ENCODE assay signal across 14 cellular contexts in genomic region chr12:6285532-6286306, GRCh38. TPM values are rescaled to one million over a fixed set of nuclear protein-coding genes. Genes with fewer than 3 reads are reported as not detected.
DNase-seq lines count a peak whose midpoint lies in the region; ATAC-seq, FAIRE-seq and TF ChIP-seq lines count a peak whose summit lies in the region.
"Had no signal": no experiment of that assay in that cellular context is flagged by ENCODE, and none has a peak within 500 bp of the region (broad histone marks: within the 10 kb centered on the region; RNA-seq: fewer than 3 reads in every experiment).

No MANE protein-coding gene starts in this region.

- ATAC-seq in foreskin keratinocyte, result peak; percentile 30
- no peak for ATAC-seq in GM21737 (IDR thresholded peaks at IDR 0.05; ENCODE audit: unreplicated experiment)

- TF ChIP-seq CTCF in KMS-11 (conservative IDR thresholded peaks at IDR 0.05; ENCODE audit: low read depth, low read length) (no peak), astrocyte (IDR thresholded peaks at IDR 0.05; ENCODE audit: insufficient read depth, low read depth, low read length) (no peak), foreskin keratinocyte (conservative IDR thresholded peaks at IDR 0.05) (no peak), type B pancreatic cell (conservative IDR thresholded peaks at IDR 0.05) (no peak)

- DNase-seq in astrocyte (ENCODE audit: low read depth) (no peak), foreskin keratinocyte (peak; percentile 58 to 74), type B pancreatic cell (ENCODE audit: extremely low spot score, unreplicated experiment) (no peak), H4 (ENCODE audit: low spot score) (no peak), small intestine (no peak)
- DNase-seq: NCI-H1436 treated with DMSO at 0.1 percent for 48 hours had no signal

- H3K4me3 Mint-ChIP-seq in astrocyte (ENCODE audit: unreplicated experiment) (no peak overlapping the region), type B pancreatic cell (no peak overlapping the region)
- H3K4me3 Mint-ChIP-seq: activated naive CD8-positive, alpha-beta T cell treated with anti-CD3 and anti-CD28 coated beads, Interleukin-2, amount 50 U/mL, for 24 hours; stimulated activated effector memory CD8-positive, alpha-beta T cell treated with anti-CD3 and anti-CD28 coated beads, Interleukin-12 subunit alpha, Interleukin-12 subunit beta, amount 100 ng/mL, for 72 hours; T-cell had no signal

- H4K20me1 ChIP-seq in KMS-11 (ENCODE audit: insufficient read depth) (no peaks in the 10 kb centered on the region), astrocyte (ENCODE audit: insufficient read depth, low read length) (no peaks in the 10 kb centered on the region)

- H3K27ac ChIP-seq in KMS-11 (no peak overlapping the region), astrocyte (ENCODE audit: low read depth, low read length) (peak overlapping the region; percentile 63), foreskin keratinocyte (peak overlapping the region; percentile 77), small intestine (ENCODE audit: low read depth in 1 of 2, low read length in 1 of 2) (no peak overlapping the region)

- no peak overlapping the region; the same call in 1 of the 2 replicates for H3K4me2 ChIP-seq in KMS-11
- peak overlapping the region; percentile 41 for H3K4me2 ChIP-seq in astrocyte (ENCODE audit: low read length)

- H3K79me2 ChIP-seq in KMS-11 (ENCODE audit: insufficient read depth, low read depth), result no peaks in the 10 kb centered on the region
- H3K79me2 ChIP-seq in astrocyte (ENCODE audit: insufficient read depth, low read length), result no peaks in the 10 kb centered on the region

- H2AFZ ChIP-seq in KMS-11 (ENCODE audit: low read depth) (peak overlapping the region; percentile 28; the same call in 1 of the 2 replicates), astrocyte (ENCODE audit: low read depth, low read length) (no peak overlapping the region)

- H3K9me3 ChIP-seq in astrocyte (ENCODE audit: insufficient read depth, low read depth, low read length), result no peaks in the 10 kb centered on the region
- no peaks in the 10 kb centered on the region for H3K9me3 ChIP-seq in small intestine (ENCODE audit: control insufficient read depth, low read depth)

- H3K27me3 ChIP-seq in KMS-11 (ENCODE audit: insufficient read depth, low read depth) (no peaks in the 10 kb centered on the region), astrocyte (ENCODE audit: insufficient read depth, low read length) (no peaks in the 10 kb centered on the region), foreskin keratinocyte (no peaks in the 10 kb centered on the region), small intestine (ENCODE audit: control insufficient read depth in 2 of 2, insufficient read depth in 2 of 2, low read length in 2 of 2) (no peaks in the 10 kb centered on the region)

- no peaks in the 10 kb centered on the region for H3K27me3 Mint-ChIP-seq in astrocyte (ENCODE audit: low read depth, unreplicated experiment)
- H3K27me3 Mint-ChIP-seq in type B pancreatic cell, result peaks cover 11% of the 10 kb centered on the region

- H3K27ac Mint-ChIP-seq in astrocyte (ENCODE audit: unreplicated experiment) (no peak overlapping the region), type B pancreatic cell (peak overlapping the region; percentile 15)
- H3K27ac Mint-ChIP-seq: activated naive CD8-positive, alpha-beta T cell treated with anti-CD3 and anti-CD28 coated beads, Interleukin-2, amount 50 U/mL, for 24 hours; stimulated activated effector memory CD8-positive, alpha-beta T cell treated with anti-CD3 and anti-CD28 coated beads, Interleukin-12 subunit alpha, Interleukin-12 subunit beta, amount 100 ng/mL, for 72 hours; T-cell had no signal

- H3K36me3 ChIP-seq in KMS-11 (ENCODE audit: insufficient read depth), result no peaks in the 10 kb centered on the region
- no peaks in the 10 kb centered on the region for H3K36me3 ChIP-seq in astrocyte (ENCODE audit: insufficient read depth, low read length)
- H3K36me3 ChIP-seq in small intestine (ENCODE audit: control insufficient read depth in 2 of 2, insufficient read depth in 2 of 2, low read length in 2 of 2), result no peaks in the 10 kb centered on the region

- H3K4me1 Mint-ChIP-seq in astrocyte (ENCODE audit: low read depth, unreplicated experiment) (peaks cover 7% of the 10 kb centered on the region), type B pancreatic cell (ENCODE audit: unreplicated experiment) (peaks cover 4% of the 10 kb centered on the region)
- H3K4me1 Mint-ChIP-seq: stimulated activated effector memory CD8-positive, alpha-beta T cell treated with anti-CD3 and anti-CD28 coated beads, Interleukin-12 subunit alpha, Interleukin-12 subunit beta, amount 100 ng/mL, for 72 hours had no signal

- 59 to 77% (median 63%) methylated on average over 1 of the region's 1 CpG for WGBS in small intestine, 3 donors

- H3K9ac ChIP-seq in KMS-11 (no peak overlapping the region), astrocyte (ENCODE audit: low read length) (peak overlapping the region; percentile 46)

- H3K36me3 Mint-ChIP-seq in astrocyte (ENCODE audit: low read depth, unreplicated experiment) (no peaks in the 10 kb centered on the region), type B pancreatic cell (peaks cover 4% of the 10 kb centered on the region)
- H3K36me3 Mint-ChIP-seq: stimulated activated effector memory CD8-positive, alpha-beta T cell treated with anti-CD3 and anti-CD28 coated beads, Interleukin-12 subunit alpha, Interleukin-12 subunit beta, amount 100 ng/mL, for 72 hours; T-cell had no signal

- FAIRE-seq in astrocyte (lab: Jason Lieb, UNC), result no peak
- FAIRE-seq in small intestine (lab: Jason Lieb, UNC), result no peak

- no peak overlapping the region for H3K4me3 ChIP-seq in KMS-11 (IDR thresholded peaks at IDR 0.05; ENCODE audit: insufficient read depth, low read depth, low read length)
- no peak overlapping the region for H3K4me3 ChIP-seq in astrocyte (ENCODE audit: insufficient read depth, low read depth, low read length)
- no peak overlapping the region for H3K4me3 ChIP-seq in small intestine (ENCODE audit: low read depth in 1 of 2, low read length in 2 of 2)

- H3K9me3 Mint-ChIP-seq in astrocyte (ENCODE audit: unreplicated experiment) (peaks cover 6% of the 10 kb centered on the region), type B pancreatic cell (peaks cover 4% of the 10 kb centered on the region)
- H3K9me3 Mint-ChIP-seq: activated naive CD8-positive, alpha-beta T cell treated with anti-CD3 and anti-CD28 coated beads, Interleukin-2, amount 50 U/mL, for 24 hours; stimulated activated effector memory CD8-positive, alpha-beta T cell treated with anti-CD3 and anti-CD28 coated beads, Interleukin-12 subunit alpha, Interleukin-12 subunit beta, amount 100 ng/mL, for 72 hours; T-cell had no signal

- no peaks in the 10 kb centered on the region for H3K4me1 ChIP-seq in KMS-11 (ENCODE audit: low read depth, poor library complexity, severe bottlenecking)
- peaks cover 24% of the 10 kb centered on the region for H3K4me1 ChIP-seq in astrocyte (ENCODE audit: insufficient read depth, low read length)
- peaks cover 23% of the 10 kb centered on the region for H3K4me1 ChIP-seq in foreskin keratinocyte
- H3K4me1 ChIP-seq in small intestine (ENCODE audit: control insufficient read depth in 2 of 2, insufficient read depth in 1 of 2, low read depth in 1 of 2, low read length in 1 of 2), result no peaks in the 10 kb centered on the region

RNA-seq across cellular contexts. Expression of gene PLEKHG6, which starts 24.8 kb away (rescaled TPM):
- 0.72 and 2.5 TPM in 2 replicates for total RNA-seq in astrocyte
- 3.3 and 4.5 TPM in 2 replicates for total RNA-seq in foreskin keratinocyte
- 3.5 and 3.6 TPM in 2 replicates for polyA plus RNA-seq in foreskin keratinocyte
- total RNA-seq in type B pancreatic cell (ENCODE audit: low replicate concordance), result 32.4 and 115 TPM in 2 replicates
- 0.10 TPM in 1 of 2 replicates, not detected in the other for total RNA-seq in H4 (2014; rRNA removed; shearing (Covaris generic))
- 100 to 1,000 TPM in 2 of 3 donors, 10 to 100 TPM in 1; 48.0 to 167 (median 105) TPM for polyA plus RNA-seq in small intestine
- total RNA-seq: myocyte, RPMI7951 had no signal
- polyA plus RNA-seq: BJ had no signal

RNA-seq across cellular contexts. Expression of gene TNFRSF1A, which starts 56.2 kb away (rescaled TPM):
- 118 and 128 TPM in 2 replicates for total RNA-seq in astrocyte
- 125 and 135 TPM in 2 replicates for total RNA-seq in foreskin keratinocyte
- polyA plus RNA-seq in foreskin keratinocyte, result 113 TPM in 2 replicates
- 79.1 and 222 TPM in 2 replicates for total RNA-seq in type B pancreatic cell (ENCODE audit: low replicate concordance)
- 320 and 327 TPM in 2 replicates for total RNA-seq in H4 (2014; rRNA removed; shearing (Covaris generic))
- polyA plus RNA-seq in small intestine, result 100 to 1,000 TPM in 1 of 3 donors, 10 to 100 TPM in 2; 77.2 to 102 (median 92.9) TPM

Comparison
In these comparisons a context has a peak if more than half of its experiments do, and no peak if none do; other contexts are left out.
1. H3K27ac ChIP-seq: peak in astrocyte (single experiment) and foreskin keratinocyte (single experiment); none in KMS-11 (single experiment) and small intestine (0 of 2).
2. DNase-seq: peak in foreskin keratinocyte (2 of 2); none in astrocyte (single experiment), type B pancreatic cell (single experiment), H4 (single experiment) and small intestine (single experiment).